Comparison of ENCODE assay signal across 8 cellular contexts in genomic region chr1:43549921-43550597, GRCh38. TPM values are rescaled to one million over a fixed set of nuclear protein-coding genes. Genes with fewer than 3 reads are reported as not detected.
DNase-seq lines count a peak whose midpoint lies in the region; ATAC-seq, FAIRE-seq and TF ChIP-seq lines count a peak whose summit lies in the region.

No MANE protein-coding gene starts in this region.

- no peak overlapping the region for H3K9ac ChIP-seq in endothelial cell of umbilical vein (replicated peaks; ENCODE audit: extremely low read depth, insufficient read depth, low read length)

- H3K27ac ChIP-seq in GM23338 (ENCODE audit: low read depth) (peak overlapping the region; percentile 98), endothelial cell of umbilical vein (ENCODE audit: insufficient read depth, low read depth, low read length) (no peak overlapping the region)

- H3K4me3 Mint-ChIP-seq in GM23338, result peak overlapping the region; percentile 67
- peak overlapping the region; percentile 41 for H3K4me3 Mint-ChIP-seq in neural crest cell

- intact Hi-C loops in endothelial cell of umbilical vein (cut with micrococcal nuclease), result no loop called here

- peak overlapping the region; percentile 99 for H3K27ac Mint-ChIP-seq in GM23338
- no peak overlapping the region for H3K27ac Mint-ChIP-seq in neural crest cell (ENCODE audit: unreplicated experiment)

- peaks cover 13% of the 10 kb centered on the region for H3F3A ChIP-seq in GM23338 (replicated peaks; ENCODE audit: low read depth)

- H3K36me3 Mint-ChIP-seq in GM23338 (ENCODE audit: low read depth) (peaks cover 48% of the 10 kb centered on the region), neural crest cell (ENCODE audit: low read depth) (peaks cover 4% of the 10 kb centered on the region)

- dilution Hi-C loops in endothelial cell of umbilical vein (cut with MboI; ENCODE audit: extremely low pct_ligation_motif_present, low sequenced_read_pairs), result no loop called here

- H3K79me2 ChIP-seq in GM23338 (replicated peaks; ENCODE audit: insufficient read depth) (peaks cover 43% of the 10 kb centered on the region), endothelial cell of umbilical vein (ENCODE audit: control insufficient read depth, insufficient read depth, low read length) (peaks cover 5% of the 10 kb centered on the region)

- H3K9me1 ChIP-seq in endothelial cell of umbilical vein (replicated peaks; ENCODE audit: control insufficient read depth, extremely low read depth, insufficient read depth, low read length), result no peaks in the 10 kb centered on the region

- H3K9me3 Mint-ChIP-seq in GM23338 (no peaks in the 10 kb centered on the region; the same call in 2 of the 3 replicates), neural crest cell (no peaks in the 10 kb centered on the region)

- POLR2A ChIA-PET in endothelial cell of umbilical vein (lab: Charles Lee), result no interaction called here

- TF ChIP-seq CTCF in GM23338 (conservative IDR thresholded peaks at IDR 0.05; ENCODE audit: low read depth in 2 of 2), result no peak
- no peak for TF ChIP-seq CTCF in endothelial cell of umbilical vein (IDR thresholded peaks at IDR 0.05; ENCODE audit: extremely low read depth in 1 of 2, insufficient read depth in 1 of 2, low read depth in 1 of 2, low read length in 2 of 2)
- TF ChIP-seq CTCF in neural crest cell (conservative IDR thresholded peaks at IDR 0.05), result no peak

- no TSS peak for BruUV-seq in endothelial cell of umbilical vein (replicated peaks; lab: Mats Ljungman, UMichigan)

- H3K4me2 ChIP-seq in GM23338 (peak overlapping the region; percentile 81), endothelial cell of umbilical vein (ENCODE audit: insufficient read depth, low read length) (no peak overlapping the region)

- peaks cover 5% of the 10 kb centered on the region for H3K36me3 ChIP-seq in GM23338 (ENCODE audit: insufficient read depth)
- peaks cover 8 to 30% of the 10 kb centered on the region in 2 experiments for H3K36me3 ChIP-seq in endothelial cell of umbilical vein (ENCODE audit: control insufficient read depth in 2 of 2, extremely low read depth in 1 of 2, insufficient read depth in 2 of 2, low read length in 2 of 2)

- H3K4me1 Mint-ChIP-seq in GM23338 (peaks cover 88% of the 10 kb centered on the region), neural crest cell (peaks cover 57% of the 10 kb centered on the region)

- TF ChIP-seq POLR2A in endothelial cell of umbilical vein (IDR thresholded peaks at IDR 0.05; ENCODE audit: low read depth, low read length), result no peak

- H2AFZ ChIP-seq in GM23338, result no peak overlapping the region
- H2AFZ ChIP-seq in endothelial cell of umbilical vein (ENCODE audit: low read depth, low read length), result no peak overlapping the region

- H3K4me3 ChIP-seq in GM23338 (peak overlapping the region; percentile 56), endothelial cell of umbilical vein (replicated peaks in 1 of 3; ENCODE audit: insufficient read depth in 1 of 3, low read depth in 1 of 3, low read length in 3 of 3) (no peak overlapping the region)

- H3K27me3 Mint-ChIP-seq in GM23338 (ENCODE audit: insufficient read depth, low read depth, poor library complexity) (peaks cover 22% of the 10 kb centered on the region), neural crest cell (ENCODE audit: low read depth) (no peaks in the 10 kb centered on the region)

- H3K9me2 ChIP-seq in GM23338 (ENCODE audit: insufficient read depth), result no peaks in the 10 kb centered on the region

- FAIRE-seq in endothelial cell of umbilical vein (lab: Jason Lieb, UNC), result peak; percentile 48

- peak; percentile 78 for ATAC-seq in GM23338
- ATAC-seq in HG03439 (IDR thresholded peaks at IDR 0.05; ENCODE audit: unreplicated experiment), result no peak
- ATAC-seq in SK-N-SH treated with all-trans-retinoic acid at 6 μM for 48 hours, result no peak
- no peak for ATAC-seq in HG02571 (IDR thresholded peaks at IDR 0.05; ENCODE audit: unreplicated experiment)

- no peaks in the 10 kb centered on the region for H3K27me3 ChIP-seq in GM23338 (ENCODE audit: insufficient read depth)
- H3K27me3 ChIP-seq in endothelial cell of umbilical vein (ENCODE audit: control insufficient read depth in 2 of 2, insufficient read depth in 2 of 2, low read length in 2 of 2), result no peaks in the 10 kb centered on the region

- DNase-seq in GM23338 (ENCODE audit: low spot score), result peak; percentile 97
- peak; percentile 100 for DNase-seq in NCI-H510A (lab: John Stamatoyannopoulos, UW)
- DNase-seq in endothelial cell of umbilical vein (ENCODE audit: low read depth, low spot score), result no peak
- no peak for DNase-seq in neural crest cell (ENCODE audit: low read depth, low spot score)
- no peak for DNase-seq in GM19238 (ENCODE audit: insufficient read length, low spot score)

- no peaks in the 10 kb centered on the region for H3K9me3 ChIP-seq in endothelial cell of umbilical vein (replicated peaks; ENCODE audit: control insufficient read depth, insufficient read depth, low read length)

- peaks cover 6% of the 10 kb centered on the region; the same call in 1 of the 2 replicates for H4K20me1 ChIP-seq in GM23338 (replicated peaks; ENCODE audit: insufficient read depth)
- no peaks in the 10 kb centered on the region for H4K20me1 ChIP-seq in endothelial cell of umbilical vein (replicated peaks; ENCODE audit: control insufficient read depth, extremely low read depth, insufficient read depth, low read length)

- CTCF ChIA-PET in endothelial cell of umbilical vein (lab: Charles Lee), result interaction anchor here (0.9 to 1.1 kb wide), 2 partner anchors 9 to 91 kb away, joined by 3 to 5 read pairs; no protein-coding TSS in a partner anchor

- peaks cover 64% of the 10 kb centered on the region for H3K4me1 ChIP-seq in GM23338 (ENCODE audit: insufficient read depth)
- peaks cover 6% of the 10 kb centered on the region for H3K4me1 ChIP-seq in endothelial cell of umbilical vein (ENCODE audit: control insufficient read depth, extremely low read depth, insufficient read depth, low read length)

TF ChIP-seq in GM23338, 12 proteins besides CTCF, POLR2A, EP300 and RAD21 (continues in another document):
- no peak for TF ChIP-seq EZH2 (IDR thresholded peaks at IDR 0.05; ENCODE audit: low read depth, unreplicated experiment)
- no peak for TF ChIP-seq STAT1 (IDR thresholded peaks at IDR 0.05; ENCODE audit: unreplicated experiment)
- TF ChIP-seq POLR2AphosphoS5 (IDR thresholded peaks at IDR 0.05; ENCODE audit: low read depth), result peak; percentile 50
- TF ChIP-seq ETS1 (IDR thresholded peaks at IDR 0.05), result no peak; the same call in 1 of the 2 replicates
- TF ChIP-seq JUNB (IDR thresholded peaks at IDR 0.05; ENCODE audit: unreplicated experiment), result no peak

TF ChIP-seq in endothelial cell of umbilical vein, 7 proteins besides CTCF, POLR2A, EP300 and RAD21:
- TF ChIP-seq JUN (IDR thresholded peaks at IDR 0.05; ENCODE audit: borderline replicate concordance, insufficient read depth, insufficient read length, low read depth) (no peak), FOS (IDR thresholded peaks at IDR 0.05; ENCODE audit: borderline replicate concordance, insufficient read depth, low read length) (no peak), EZH2 (IDR thresholded peaks at IDR 0.05; ENCODE audit: borderline replicate concordance, low read depth, low read length, severe bottlenecking) (no peak), GATA2 (IDR thresholded peaks at IDR 0.05; ENCODE audit: insufficient read depth, insufficient read length, low read depth, low read length) (no peak), POLR2AphosphoS5 (IDR thresholded peaks at IDR 0.05; ENCODE audit: insufficient read depth, low read depth, low read length) (no peak), MYC (IDR thresholded peaks at IDR 0.05; ENCODE audit: low read depth, low read length) (no peak)
- TF ChIP-seq, protein P1, sequence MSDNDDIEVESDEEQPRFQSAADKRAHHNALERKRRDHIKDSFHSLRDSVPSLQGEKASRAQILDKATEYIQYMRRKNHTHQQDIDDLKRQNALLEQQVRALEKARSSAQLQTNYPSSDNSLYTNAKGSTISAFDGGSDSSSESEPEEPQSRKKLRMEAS (IDR thresholded peaks at IDR 0.05; ENCODE audit: insufficient read depth, insufficient read length), result no peak

TF ChIP-seq in SK-N-SH treated with all-trans-retinoic acid at 6 μM for 48 hours, 23 proteins besides CTCF, POLR2A, EP300 and RAD21 (continues in another document):
- TF ChIP-seq TSHZ2 (CRISPR knock-in tag; IDR thresholded peaks at IDR 0.05), result no peak
- TF ChIP-seq ZC3H10 (CRISPR knock-in tag; IDR thresholded peaks at IDR 0.05), result no peak
- TF ChIP-seq RARB (CRISPR knock-in tag; IDR thresholded peaks at IDR 0.05), result no peak
- TF ChIP-seq ZNF70 (CRISPR knock-in tag; IDR thresholded peaks at IDR 0.05), result no peak

RNA-seq across cellular contexts. Expression of gene PTPRF, which starts 19.4 kb away (rescaled TPM):
- total RNA-seq in GM23338 (2014; rRNA removed; shearing (Covaris generic)), result 154 and 173 TPM in 2 replicates
- 48.7 and 52.4 TPM in 2 replicates for polyA plus RNA-seq in GM23338 (2016; fragmentation: Nextera tagmentation; extraction: Ambion mirVana)
- total RNA-seq in endothelial cell of umbilical vein, result 271 and 338 TPM in 2 replicates
- 217 and 267 TPM in 2 replicates for polyA plus RNA-seq in endothelial cell of umbilical vein
- 228 and 234 TPM in 2 replicates for polyA plus RNA-seq in endothelial cell of umbilical vein (2011; cell fraction: cytosol; rRNA removed)
- 315 and 338 TPM in 2 replicates for polyA plus RNA-seq in endothelial cell of umbilical vein (2011; cell fraction: nucleus; rRNA removed)
- 215 and 240 TPM in 2 replicates for polyA plus RNA-seq in endothelial cell of umbilical vein (2012)
- 650 and 729 TPM in 2 replicates for polyA minus RNA-seq in endothelial cell of umbilical vein
- polyA minus RNA-seq in endothelial cell of umbilical vein (2011; cell fraction: cytosol; rRNA and poly(A)+ RNA removed), result 57.9 TPM
- 193 and 276 TPM in 2 replicates for polyA minus RNA-seq in endothelial cell of umbilical vein (2011; cell fraction: nucleus; rRNA and poly(A)+ RNA removed)
- 119 and 125 TPM in 2 replicates for total RNA-seq in neural crest cell

Comparison
In these comparisons a context has a peak if more than half of its experiments do, and no peak if none do; other contexts are left out.
1. DNase-seq: peak in GM23338 (single experiment) and NCI-H510A (single experiment); none in endothelial cell of umbilical vein (single experiment), neural crest cell (single experiment) and GM19238 (single experiment).